Comparison of ENCODE assay signal across 18 cellular contexts in genomic region chr5:139641116-139642080, GRCh38. TPM values are rescaled to one million over a fixed set of nuclear protein-coding genes. Genes with fewer than 3 reads are reported as not detected.
DNase-seq lines count a peak whose midpoint lies in the region; ATAC-seq, FAIRE-seq and TF ChIP-seq lines count a peak whose summit lies in the region.
"Had no signal": no experiment of that assay in that cellular context is flagged by ENCODE, and none has a peak within 500 bp of the region (broad histone marks: within the 10 kb centered on the region; RNA-seq: fewer than 3 reads in every experiment).

No MANE protein-coding gene starts in this region.

- intact Hi-C loops in kidney (cut with DNase I) = no loop called here
- intact Hi-C loops in sciatic nerve (cut with DNase I) = no loop called here

- POLR2A ChIA-PET in CD8-positive, alpha-beta memory T cell (lab: Charles Lee) = no interaction called here

- no peak overlapping the region for H3K9ac ChIP-seq in kidney (ENCODE audit: low read length in 2 of 2)
- H3K9ac ChIP-seq: parathyroid adenoma had no signal

- H3K4me1 ChIP-seq in CD8-positive, alpha-beta memory T cell (ENCODE audit: insufficient read depth, low read length) = peaks cover 24% of the 10 kb centered on the region
- H3K4me1 ChIP-seq in kidney (ENCODE audit: control insufficient read depth in 1 of 2, insufficient read depth in 1 of 2, low read depth in 1 of 2, low read length in 2 of 2) = peaks cover 66 to 70% of the 10 kb centered on the region in 2 donors

- no peaks in the 10 kb centered on the region for H3K27me3 Mint-ChIP-seq in CD8-positive, alpha-beta memory T cell

- no peak for ATAC-seq in sciatic nerve
- ATAC-seq in HG02884 (IDR thresholded peaks at IDR 0.05; ENCODE audit: unreplicated experiment) = no peak
- no peak for ATAC-seq in HG03378 (IDR thresholded peaks at IDR 0.05; ENCODE audit: unreplicated experiment)

- no peak overlapping the region for H3K4me3 ChIP-seq in CD8-positive, alpha-beta memory T cell (ENCODE audit: low read length)
- no peak overlapping the region for H3K4me3 ChIP-seq in NB4 (ENCODE audit: low read depth, low read length)
- no peak overlapping the region for H3K4me3 ChIP-seq in kidney (ENCODE audit: low read length in 2 of 2)
- H3K4me3 ChIP-seq: upper lobe of left lung had no signal

- no peaks in the 10 kb centered on the region for H3K36me3 Mint-ChIP-seq in CD8-positive, alpha-beta memory T cell

- H3K9me3 Mint-ChIP-seq in CD8-positive, alpha-beta memory T cell = no peaks in the 10 kb centered on the region
- H3K9me3 Mint-ChIP-seq: activated CD4-positive, alpha-beta T cell treated with anti-CD3 and anti-CD28 coated beads, Interleukin-2, amount 10 ng/mL, durations not matched to agents 24 days and 14 days; T-helper 1 cell treated with Interleukin-12 subunit alpha and Interleukin-12 subunit beta and Interleukin-4 antibody, amounts not matched to agents 30 μg/mL and 1 μg/mL, for 36 hours had no signal

- H3K27ac Mint-ChIP-seq in CD8-positive, alpha-beta memory T cell = peak overlapping the region in 7 of 8 donors; percentile 0 to 94 (median 43)
- H3K27ac Mint-ChIP-seq: activated CD4-positive, alpha-beta T cell treated with anti-CD3 and anti-CD28 coated beads, Interleukin-2, amount 10 ng/mL, durations not matched to agents 24 days and 14 days; T-helper 1 cell treated with Interleukin-12 subunit alpha and Interleukin-12 subunit beta and Interleukin-4 antibody, amounts not matched to agents 30 μg/mL and 1 μg/mL, for 36 hours had no signal

- CTCF ChIA-PET in CD8-positive, alpha-beta memory T cell (lab: Charles Lee) = interaction anchor here (1.1 to 1.3 kb wide), 3 partner anchors 8 to 67 kb away, joined by 3 to 4 read pairs (median 3); no protein-coding TSS in a partner anchor

- H3K4me1 Mint-ChIP-seq in CD8-positive, alpha-beta memory T cell = peaks cover 38 to 43% (median 43%) of the 10 kb centered on the region in 3 donors

- H3K9me3 ChIP-seq in CD8-positive, alpha-beta memory T cell (ENCODE audit: low read length) = no peaks in the 10 kb centered on the region
- H3K9me3 ChIP-seq in kidney (ENCODE audit: control insufficient read depth in 1 of 2, low read length in 2 of 2) = no peaks in the 10 kb centered on the region
- H3K9me3 ChIP-seq: BE2C, upper lobe of left lung had no signal

- TF ChIP-seq CTCF in NB4 (IDR thresholded peaks at IDR 0.05; ENCODE audit: low read depth, low read length) (no peak), kidney (IDR thresholded peaks at IDR 0.05; ENCODE audit: borderline replicate concordance, extremely low read depth, insufficient read depth) (no peak)

- TF ChIP-seq POLR2A in NB4 (IDR thresholded peaks at IDR 0.05; ENCODE audit: extremely low read depth, insufficient read length) = no peak

- H3K27me3 ChIP-seq in CD8-positive, alpha-beta memory T cell (ENCODE audit: insufficient read depth, low read length, poor library complexity, severe bottlenecking) = no peaks in the 10 kb centered on the region
- H3K27me3 ChIP-seq: BE2C, upper lobe of left lung had no signal

- no peaks in the 10 kb centered on the region for H3K36me3 ChIP-seq in CD8-positive, alpha-beta memory T cell (ENCODE audit: insufficient read depth, low read length)
- no peaks in the 10 kb centered on the region for H3K36me3 ChIP-seq in kidney (ENCODE audit: control insufficient read depth in 1 of 2, insufficient read depth in 2 of 2, low read length in 2 of 2)
- H3K36me3 ChIP-seq: BE2C, upper lobe of left lung had no signal

- FAIRE-seq in kidney (lab: Jason Lieb, UNC) (no peak), HTR-8/SVneo (lab: Jason Lieb, UNC) (no peak)

- peak in 1 of 5 donors; percentile 33 for DNase-seq in CD8-positive, alpha-beta memory T cell
- peak; percentile 13 for DNase-seq in NB4 (ENCODE audit: low read depth)
- peak; percentile 27 for DNase-seq in kidney
- peak; percentile 53 for DNase-seq in sciatic nerve (ENCODE audit: low spot score)
- no peak for DNase-seq in activated gamma-delta T cell (lab: John Stamatoyannopoulos, UW)
- DNase-seq in HTR-8/SVneo (ENCODE audit: insufficient read length, low spot score) = no peak
- DNase-seq: activated CD4-positive, alpha-beta T cell treated with anti-CD3 and anti-CD28 coated beads, Interleukin-2, amount 10 ng/mL, durations not matched to agents 24 days and 14 days; BE2C; DMS79 treated with DMSO at 0.1 percent for 48 hours; Kasumi-1; midbrain; NCI-H2029; NCI-H748 treated with DMSO at 0.1 percent for 48 hours had no signal

- H3K27ac ChIP-seq in CD8-positive, alpha-beta memory T cell (ENCODE audit: low read depth, low read length) = no peak overlapping the region
- H3K27ac ChIP-seq in kidney (ENCODE audit: low read depth in 2 of 2, low read length in 2 of 2) = peak overlapping the region; percentile 90 to 94
- H3K27ac ChIP-seq: parathyroid adenoma had no signal

- peak overlapping the region in 1 of 7 donors; percentile 22 for H3K4me3 Mint-ChIP-seq in CD8-positive, alpha-beta memory T cell
- H3K4me3 Mint-ChIP-seq: activated CD4-positive, alpha-beta T cell treated with anti-CD3 and anti-CD28 coated beads, Interleukin-2, amount 10 ng/mL, durations not matched to agents 24 days and 14 days; T-helper 1 cell treated with Interleukin-12 subunit alpha and Interleukin-12 subunit beta and Interleukin-4 antibody, amounts not matched to agents 30 μg/mL and 1 μg/mL, for 36 hours had no signal

RNA-seq across cellular contexts. Expression of gene CXXC5, which starts 6.8 kb away (rescaled TPM):
- total RNA-seq in CD8-positive, alpha-beta memory T cell = 1 to 10 TPM; 2.1 to 3.1 TPM
- polyA plus RNA-seq in CD8-positive, alpha-beta memory T cell = 67.0 TPM
- total RNA-seq in kidney (122 TPM), sciatic nerve (62.7 TPM)
- 116 TPM for polyA plus RNA-seq in kidney (ENCODE audit: insufficient read depth, low read depth, low replicate concordance)

Comparison
In these comparisons a context has a peak if more than half of its experiments do, and no peak if none do; other contexts are left out.
1. DNase-seq: peak in NB4 (single experiment), kidney (single experiment) and sciatic nerve (single experiment); none in activated gamma-delta T cell (single experiment) and HTR-8/SVneo (single experiment).
2. RNA of gene CXXC5, which starts 6.8 kb away (total RNA-seq): 122 TPM in kidney (single experiment) and 62.7 TPM in sciatic nerve (single experiment); 2.1 to 3.1 TPM in CD8-positive, alpha-beta memory T cell; every median in the first group is over 10 times any median in the second.